10 cellular contexts compared by ENCODE assay signal in the genomic region with DNA sequence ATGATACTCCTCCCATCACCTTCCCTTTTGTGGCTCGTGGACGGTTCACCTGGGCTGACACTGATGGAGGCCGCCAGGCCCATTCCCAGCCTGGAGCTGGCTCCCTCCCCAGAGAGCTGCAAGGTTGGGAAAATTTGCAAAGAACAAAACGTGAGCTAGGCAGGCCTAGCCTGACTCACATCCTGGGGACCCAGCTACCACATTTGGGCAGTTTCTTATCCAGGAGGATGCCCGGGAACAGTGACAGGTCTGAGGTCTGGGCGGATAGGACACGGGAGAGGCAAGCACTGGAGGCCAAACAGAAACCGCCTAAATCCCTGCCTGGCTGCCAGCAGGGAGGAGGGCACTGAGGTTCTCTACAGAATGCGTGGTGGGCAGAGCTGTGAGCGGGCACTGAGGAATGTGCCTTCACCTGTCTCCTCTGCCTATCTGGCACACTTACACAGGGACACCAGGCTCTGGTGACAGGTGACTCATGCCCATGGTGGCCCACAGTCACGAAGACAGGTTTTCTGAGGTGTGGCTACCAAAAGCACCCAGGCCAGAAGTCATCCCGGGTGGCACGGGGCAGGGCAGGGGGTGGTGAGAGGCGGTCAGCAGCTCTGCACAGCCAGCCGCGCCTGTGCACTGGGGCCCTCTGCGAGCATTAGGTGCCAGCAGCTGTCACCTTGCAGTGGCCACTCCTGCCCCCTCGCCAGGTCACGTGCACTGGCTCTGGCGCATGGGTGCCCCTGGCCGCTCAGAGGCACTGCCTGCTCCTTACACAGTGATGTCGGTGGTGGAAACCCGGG. TPM values are rescaled to one million over a fixed set of nuclear protein-coding genes. Genes with fewer than 3 reads are reported as not detected.
DNase-seq lines count a peak whose midpoint lies in the region; FAIRE-seq and TF ChIP-seq lines count a peak whose summit lies in the region.
"Had no signal": no experiment of that assay in that cellular context is flagged by ENCODE, and none has a peak within 500 bp of the region (broad histone marks: within the 10 kb centered on the region; RNA-seq: fewer than 3 reads in every experiment).

No MANE protein-coding gene starts in this region.

- peak overlapping the region; percentile 41; the same call in 1 of the 2 replicates for H3K9ac ChIP-seq in GM23248

- H3K4me1 ChIP-seq in GM23248 (ENCODE audit: insufficient read depth) (peaks cover 55% of the 10 kb centered on the region), esophagus squamous epithelium (peaks cover 75 to 92% (median 87%) of the 10 kb centered on the region in 3 donors), small intestine (ENCODE audit: control insufficient read depth in 2 of 2, insufficient read depth in 1 of 2, low read depth in 1 of 2, low read length in 1 of 2) (peaks cover 5 to 20% of the 10 kb centered on the region in 2 donors)

- H3K79me2 ChIP-seq in GM23248 (ENCODE audit: insufficient read depth): peaks cover 88% of the 10 kb centered on the region

- H3K4me3 ChIP-seq in GM23248: no peak overlapping the region
- peak overlapping the region in 2 of 4 donors; percentile 13 to 23 for H3K4me3 ChIP-seq in esophagus squamous epithelium
- H3K4me3 ChIP-seq in small intestine (ENCODE audit: low read depth in 1 of 2, low read length in 2 of 2): no peak overlapping the region
- H3K4me3 ChIP-seq: mucosa of descending colon had no signal

- H3K4me2 ChIP-seq in GM23248 (ENCODE audit: unreplicated experiment): peak overlapping the region; percentile 22

- no peaks in the 10 kb centered on the region for H3K9me2 ChIP-seq in GM23248 (ENCODE audit: insufficient read depth)

- TF ChIP-seq POLR2A in esophagus squamous epithelium (IDR thresholded peaks at IDR 0.05): no peak

- intact Hi-C loops in esophagus squamous epithelium (cut with DNase I): no loop called here

- no peak overlapping the region for H2AFZ ChIP-seq in GM23248

- H3K27me3 ChIP-seq in GM23248 (replicated peaks; ENCODE audit: insufficient read depth) (no peaks in the 10 kb centered on the region), esophagus squamous epithelium (no peaks in the 10 kb centered on the region), small intestine (ENCODE audit: control insufficient read depth in 2 of 2, insufficient read depth in 2 of 2, low read length in 2 of 2) (no peaks in the 10 kb centered on the region)

- H4K20me1 ChIP-seq in GM23248 (ENCODE audit: insufficient read depth): no peaks in the 10 kb centered on the region; the same call in 1 of the 2 replicates

- H3K27ac ChIP-seq in GM23248: peak overlapping the region; percentile 97
- peak overlapping the region; percentile 92 to 97 (median 92) for H3K27ac ChIP-seq in esophagus squamous epithelium
- peak overlapping the region; percentile 6 to 68 for H3K27ac ChIP-seq in small intestine (ENCODE audit: low read depth in 1 of 2, low read length in 1 of 2)

- TF ChIP-seq CTCF in esophagus squamous epithelium (IDR thresholded peaks at IDR 0.05): no peak

- in situ Hi-C loops in GM23248 (cut with MboI): no loop called here
- in situ Hi-C loops in G401 (cut with HindIII; ENCODE audit: low sequenced_read_pairs): no loop called here

- peaks cover 37% of the 10 kb centered on the region for H3F3A ChIP-seq in GM23248 (ENCODE audit: insufficient read depth)

- no peaks in the 10 kb centered on the region for H3K36me3 ChIP-seq in GM23248 (ENCODE audit: low read depth)
- H3K36me3 ChIP-seq in esophagus squamous epithelium: peaks cover 0 to 9% (median 0%) of the 10 kb centered on the region in 3 donors
- H3K36me3 ChIP-seq in small intestine (ENCODE audit: control insufficient read depth in 2 of 2, insufficient read depth in 2 of 2, low read length in 2 of 2): no peaks in the 10 kb centered on the region

- H3K9me3 ChIP-seq in GM23248 (ENCODE audit: low read depth): no peaks in the 10 kb centered on the region
- H3K9me3 ChIP-seq in esophagus squamous epithelium: no peaks in the 10 kb centered on the region
- no peaks in the 10 kb centered on the region for H3K9me3 ChIP-seq in small intestine (ENCODE audit: control insufficient read depth, low read depth)
- H3K9me3 ChIP-seq: mucosa of descending colon had no signal

- DNase-seq in GM23248 (peak; percentile 69), RPMI7951 (ENCODE audit: low read depth) (peak; percentile 82), esophagus squamous epithelium (lab: John Stamatoyannopoulos, UW) (no peak), small intestine (peak; percentile 72), NCI-H2196 (lab: John Stamatoyannopoulos, UW; ENCODE audit: unreplicated experiment) (no peak), G401 (ENCODE audit: low spot score) (no peak), NCI-H2081 treated with DMSO at 0.1 percent for 48 hours (lab: John Stamatoyannopoulos, UW) (no peak)
- DNase-seq: activated T-cell treated with anti-CD3 and anti-CD28 coated beads for 4 hours, erythroblast, mucosa of descending colon had no signal

- WGBS in GM23248 (ENCODE audit: low coverage in 1 of 2, low lambda C conversion rate in 2 of 2, missing lambda C conversion rate in 2 of 2), 2 experiments: 51 to 54% methylated on average over 20 to 23 of the region's 23 CpGs
- WGBS in esophagus squamous epithelium, 2 donors: 40 to 45% methylated on average over 8 to 10 of the region's 23 CpGs
- 65 to 84% (median 74%) methylated on average over 23 of the region's 23 CpGs for WGBS in small intestine, 3 donors

- FAIRE-seq in small intestine (lab: Jason Lieb, UNC): no peak

RNA-seq across cellular contexts. Expression of a gene that starts 23.2 kb away (rescaled TPM):
- total RNA-seq in GM23248 (2014; rRNA removed; shearing (Covaris generic)): 114 and 141 TPM in 2 replicates
- polyA plus RNA-seq in GM23248 (2016; fragmentation: Nextera tagmentation; extraction: Ambion mirVana) (151 and 159 TPM in 2 replicates), small intestine (100 to 1,000 TPM in 2 of 3 donors, 10 to 100 TPM in 1; 64.9 to 108 (median 101) TPM)
- total RNA-seq in RPMI7951 (2014; rRNA removed; shearing (Covaris generic)): 83.2 and 84.3 TPM in 2 replicates
- 100 to 1,000 TPM in 2 of 4 donors, 10 to 100 TPM in 2; 67.4 to 131 (median 91.2) TPM for total RNA-seq in esophagus squamous epithelium
- total RNA-seq in G401 (2014; rRNA removed; shearing (Covaris generic)): 95.8 and 109 TPM in 2 replicates

RNA-seq across cellular contexts. Expression of a gene that starts 25.3 kb away (rescaled TPM):
- 9.1 and 11.6 TPM in 2 replicates for total RNA-seq in GM23248 (2014; rRNA removed; shearing (Covaris generic))
- polyA plus RNA-seq in GM23248 (2016; fragmentation: Nextera tagmentation; extraction: Ambion mirVana): 11.9 and 12.6 TPM in 2 replicates
- total RNA-seq in RPMI7951 (2014; rRNA removed; shearing (Covaris generic)): 12.9 and 16.8 TPM in 2 replicates
- total RNA-seq in esophagus squamous epithelium: 10 to 100 TPM in 3 of 4 donors, 1 to 10 TPM in 1; 7.6 to 20.9 (median 11.9) TPM
- polyA plus RNA-seq in small intestine: 10 to 100 TPM in 1 of 3 donors, 1 to 10 TPM in 2; 4.0 to 13.5 (median 5.9) TPM
- 39.4 and 46.0 TPM in 2 replicates for total RNA-seq in G401 (2014; rRNA removed; shearing (Covaris generic))

RNA-seq across cellular contexts. Expression of a gene that starts 33.8 kb away (rescaled TPM):
- total RNA-seq in GM23248 (2014; rRNA removed; shearing (Covaris generic)): 3.0 and 6.2 TPM in 2 replicates
- polyA plus RNA-seq in GM23248 (2016; fragmentation: Nextera tagmentation; extraction: Ambion mirVana): 5.0 and 8.4 TPM in 2 replicates
- total RNA-seq in RPMI7951 (2014; rRNA removed; shearing (Covaris generic)): 4.0 and 4.8 TPM in 2 replicates
- 10 to 100 TPM in 1 of 4 donors, 1 to 10 TPM in 3; 2.5 to 11.1 (median 6.5) TPM for total RNA-seq in esophagus squamous epithelium
- polyA plus RNA-seq in small intestine: 10 to 100 TPM; 27.0 to 45.1 (median 43.8) TPM
- total RNA-seq in G401 (2014; rRNA removed; shearing (Covaris generic)): 29.5 and 51.3 TPM in 2 replicates

RNA-seq across cellular contexts. Expression of a gene that starts 38.6 kb away (rescaled TPM):
- total RNA-seq in GM23248 (2014; rRNA removed; shearing (Covaris generic)): 1.8 and 6.4 TPM in 2 replicates
- polyA plus RNA-seq in GM23248 (2016; fragmentation: Nextera tagmentation; extraction: Ambion mirVana): 1.7 TPM in 2 replicates
- total RNA-seq in RPMI7951 (2014; rRNA removed; shearing (Covaris generic)): 30.2 and 38.4 TPM in 2 replicates
- 100 to 1,000 TPM in 1 of 4 donors, 10 to 100 TPM in 3; 61.4 to 131 (median 82.5) TPM for total RNA-seq in esophagus squamous epithelium
- polyA plus RNA-seq in small intestine: 100 to 1,000 TPM in 2 of 3 donors, 10 to 100 TPM in 1; 85.8 to 261 (median 194) TPM
- 26.0 and 29.8 TPM in 2 replicates for total RNA-seq in G401 (2014; rRNA removed; shearing (Covaris generic))

Comparison
In these comparisons a context has a peak if more than half of its experiments do, and no peak if none do; other contexts are left out.
1. DNase-seq: peak in GM23248 (single experiment), RPMI7951 (single experiment) and small intestine (single experiment); none in esophagus squamous epithelium (single experiment), NCI-H2196 (single experiment), G401 (single experiment) and NCI-H2081 treated with DMSO at 0.1 percent for 48 hours (single experiment).
2. H3K27ac ChIP-seq: peak in every context shown above with its lines; median percentile 97 in GM23248; 92 in esophagus squamous epithelium; 37 in small intestine.